Comparison of ENCODE assay signal across 8 cellular contexts in the genomic region with DNA sequence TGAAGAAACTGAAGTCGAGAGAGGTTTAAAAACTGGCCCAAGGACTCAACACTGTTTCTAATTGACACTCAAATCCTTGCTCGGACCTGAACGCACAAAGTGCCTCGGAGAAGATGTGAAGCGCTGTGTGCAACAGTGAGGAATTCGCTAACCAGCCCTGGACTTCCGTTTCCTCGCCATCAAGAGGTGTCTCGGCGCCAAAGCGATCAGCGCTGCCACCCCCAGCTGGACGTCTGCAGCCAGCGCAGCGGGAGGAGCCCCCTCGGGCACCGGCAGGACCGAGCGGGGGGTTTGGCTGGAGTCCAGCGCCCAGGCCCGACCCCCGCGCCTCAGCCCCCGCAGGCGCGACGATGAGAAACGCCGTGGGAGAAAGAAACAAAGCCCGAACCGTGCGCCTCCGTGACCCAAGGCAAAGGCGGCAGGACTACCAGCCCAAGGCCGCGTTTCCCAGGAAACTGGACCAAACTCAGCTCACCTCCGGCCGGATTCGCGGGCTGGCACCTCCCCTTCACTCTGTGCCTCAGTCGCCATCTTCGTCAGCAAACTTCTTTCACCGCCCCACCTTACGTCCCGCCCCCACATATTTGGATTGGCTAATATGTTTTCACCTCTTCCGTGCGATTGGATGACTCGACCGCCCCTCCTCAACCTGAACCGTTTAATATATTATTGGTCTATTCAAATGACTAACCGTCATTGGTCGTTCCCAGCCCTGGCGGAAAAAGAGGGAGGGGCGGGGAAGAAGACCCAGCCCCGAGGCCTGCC. TPM values are rescaled to one million over a fixed set of nuclear protein-coding genes. Genes with fewer than 3 reads are reported as not detected.
A peak's percentile ranks its signal among the peaks of the same experiment; 100 is the strongest.
DNase-seq lines count a peak whose midpoint lies in the region; ATAC-seq and TF ChIP-seq lines count a peak whose summit lies in the region.

ARHGAP19 (minus strand) TSS at position 541 of the 765 bp plus-strand sequence; CDS start at position 531, 10 bp downstream.

- peak within 1 kb of the TSS; percentile 89 for H3K4me3 Mint-ChIP-seq in activated naive CD4-positive, alpha-beta T cell treated with anti-CD3 and anti-CD28 coated beads, Interleukin-2, amount 50 U/mL, for 24 hours

- H3K9me3 Mint-ChIP-seq in activated naive CD4-positive, alpha-beta T cell treated with anti-CD3 and anti-CD28 coated beads, Interleukin-2, amount 50 U/mL, for 24 hours = no peaks in the 10 kb centered on the region

- peak within 1 kb of the TSS; percentile 83 for H3K27ac ChIP-seq in temporal lobe (ENCODE audit: low read depth, low read length)

- peaks cover 2% of the 10 kb centered on the region for H3K36me3 Mint-ChIP-seq in activated naive CD4-positive, alpha-beta T cell treated with anti-CD3 and anti-CD28 coated beads, Interleukin-2, amount 50 U/mL, for 24 hours

- peak within 1 kb of the TSS; percentile 94 for H3K27ac Mint-ChIP-seq in activated naive CD4-positive, alpha-beta T cell treated with anti-CD3 and anti-CD28 coated beads, Interleukin-2, amount 50 U/mL, for 24 hours

- H3K27me3 Mint-ChIP-seq in activated naive CD4-positive, alpha-beta T cell treated with anti-CD3 and anti-CD28 coated beads, Interleukin-2, amount 50 U/mL, for 24 hours = no peaks in the 10 kb centered on the region

- TF ChIP-seq CTCF in GM10266 (IDR thresholded peaks at IDR 0.05; ENCODE audit: control insufficient read depth, insufficient read depth, low read depth, missing control alignments) = peak; percentile 17

- ATAC-seq in HG02588 (IDR thresholded peaks at IDR 0.05; ENCODE audit: unreplicated experiment) = peak; percentile 92
- peak; percentile 97 for ATAC-seq in SK-N-SH treated with all-trans-retinoic acid at 6 μM for 48 hours

- peaks cover 25% of the 10 kb centered on the region for H3K4me1 Mint-ChIP-seq in activated naive CD4-positive, alpha-beta T cell treated with anti-CD3 and anti-CD28 coated beads, Interleukin-2, amount 50 U/mL, for 24 hours

- peak; percentile 94 for DNase-seq in GM10266 (ENCODE audit: extremely low spot score)
- peak; percentile 96 for DNase-seq in NCI-H1092 (lab: John Stamatoyannopoulos, UW)
- DNase-seq in globus pallidus (ENCODE audit: low spot score) = peak; percentile 98
- peak; percentile 60 to 98 (median 92) for DNase-seq in nucleus accumbens (lab: John Stamatoyannopoulos, UW)

TF ChIP-seq in SK-N-SH treated with all-trans-retinoic acid at 6 μM for 48 hours, 23 proteins besides CTCF, POLR2A, EP300 and RAD21:
- TF ChIP-seq RARB (CRISPR knock-in tag; IDR thresholded peaks at IDR 0.05) (no peak), PATZ1 (CRISPR knock-in tag; IDR thresholded peaks at IDR 0.05; ENCODE audit: borderline replicate concordance) (peak; percentile 89)
- TF ChIP-seq, protein P1, sequence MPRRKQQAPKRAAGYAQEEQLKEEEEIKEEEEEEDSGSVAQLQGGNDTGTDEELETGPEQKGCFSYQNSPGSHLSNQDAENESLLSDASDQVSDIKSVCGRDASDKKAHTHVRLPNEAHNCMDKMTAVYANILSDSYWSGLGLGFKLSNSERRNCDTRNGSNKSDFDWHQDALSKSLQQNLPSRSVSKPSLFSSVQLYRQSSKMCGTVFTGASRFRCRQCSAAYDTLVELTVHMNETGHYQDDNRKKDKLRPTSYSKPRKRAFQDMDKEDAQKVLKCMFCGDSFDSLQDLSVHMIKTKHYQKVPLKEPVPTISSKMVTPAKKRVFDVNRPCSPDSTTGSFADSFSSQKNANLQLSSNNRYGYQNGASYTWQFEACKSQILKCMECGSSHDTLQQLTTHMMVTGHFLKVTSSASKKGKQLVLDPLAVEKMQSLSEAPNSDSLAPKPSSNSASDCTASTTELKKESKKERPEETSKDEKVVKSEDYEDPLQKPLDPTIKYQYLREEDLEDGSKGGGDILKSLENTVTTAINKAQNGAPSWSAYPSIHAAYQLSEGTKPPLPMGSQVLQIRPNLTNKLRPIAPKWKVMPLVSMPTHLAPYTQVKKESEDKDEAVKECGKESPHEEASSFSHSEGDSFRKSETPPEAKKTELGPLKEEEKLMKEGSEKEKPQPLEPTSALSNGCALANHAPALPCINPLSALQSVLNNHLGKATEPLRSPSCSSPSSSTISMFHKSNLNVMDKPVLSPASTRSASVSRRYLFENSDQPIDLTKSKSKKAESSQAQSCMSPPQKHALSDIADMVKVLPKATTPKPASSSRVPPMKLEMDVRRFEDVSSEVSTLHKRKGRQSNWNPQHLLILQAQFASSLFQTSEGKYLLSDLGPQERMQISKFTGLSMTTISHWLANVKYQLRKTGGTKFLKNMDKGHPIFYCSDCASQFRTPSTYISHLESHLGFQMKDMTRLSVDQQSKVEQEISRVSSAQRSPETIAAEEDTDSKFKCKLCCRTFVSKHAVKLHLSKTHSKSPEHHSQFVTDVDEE (CRISPR knock-in tag; IDR thresholded peaks at IDR 0.05) = 0 out of 2 replicates have a peak, but pooled peaks have one; percentile 50

RNA-seq across cellular contexts. Expression of gene ARHGAP19, which starts in this region (rescaled TPM):
- total RNA-seq in temporal lobe = 6.4 TPM

Comparison
In these comparisons a context has a peak if more than half of its experiments do, and no peak if none do; other contexts are left out.
1. Peak in every context shown above with its lines: DNase-seq, ATAC-seq and H3K27ac ChIP-seq.